In genomic region chr2:136075466-136075865, GRCh38 we compare ENCODE assay signal across 1 cellular context.
TF ChIP-seq lines count a peak whose summit lies in the region.

No MANE protein-coding gene starts in this region.

TF ChIP-seq in HCT116, 20 proteins besides CTCF, POLR2A, EP300 and RAD21 (continued from another document):
- no peak for TF ChIP-seq REST (IDR thresholded peaks at IDR 0.05; ENCODE audit: low read depth)
- TF ChIP-seq CEBPB (IDR thresholded peaks at IDR 0.05; ENCODE audit: low read depth) = no peak
- no peak for TF ChIP-seq EZH2phosphoT487 (IDR thresholded peaks at IDR 0.05; ENCODE audit: borderline replicate concordance)
